Comparison of ENCODE assay signal across 1 cellular context in the genomic region with DNA sequence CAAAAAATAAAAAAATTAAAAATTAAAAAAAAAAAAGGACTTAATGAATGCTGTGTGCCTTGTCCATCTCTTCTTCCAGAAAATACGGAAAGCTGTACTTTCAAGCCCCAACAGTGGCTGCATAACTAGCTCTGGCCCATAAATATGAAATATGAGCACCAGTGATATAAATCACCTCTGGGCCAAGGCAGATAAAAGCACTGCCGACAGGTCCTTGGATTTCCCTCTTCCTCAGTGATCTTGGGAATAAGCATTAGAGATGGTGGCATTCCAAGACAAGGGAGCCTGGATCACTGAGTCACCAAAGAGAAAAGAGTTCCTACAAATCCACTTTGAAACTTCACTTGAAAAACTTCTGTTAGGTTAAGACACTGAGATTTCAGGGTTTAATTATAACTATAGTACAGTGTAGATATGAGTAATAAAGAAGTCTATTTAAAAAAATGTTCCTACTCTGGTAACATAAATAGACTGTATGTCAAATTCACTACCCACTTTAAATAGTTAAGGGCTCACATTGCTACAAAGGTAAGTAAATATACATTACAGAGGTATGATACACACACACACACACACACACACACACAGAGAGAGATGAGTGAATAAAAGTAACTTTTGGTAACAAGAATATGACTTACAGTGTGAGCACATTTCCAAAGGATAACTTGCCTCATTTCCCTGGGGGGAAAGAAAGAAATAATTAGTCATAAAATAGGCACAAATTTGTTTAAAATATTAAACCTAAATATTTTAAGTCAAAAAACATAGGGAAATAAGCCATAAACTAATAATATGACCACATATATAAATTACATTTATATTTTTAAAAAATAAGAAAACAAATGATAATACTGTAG.
TF ChIP-seq lines count a peak whose summit lies in the region.

No MANE protein-coding gene starts in this region.

TF ChIP-seq in GM23338, 12 proteins besides CTCF, POLR2A, EP300 and RAD21 (continued from another document):
- TF ChIP-seq JUNB (IDR thresholded peaks at IDR 0.05; ENCODE audit: unreplicated experiment) = no peak
- TF ChIP-seq EZH2 (IDR thresholded peaks at IDR 0.05; ENCODE audit: low read depth, unreplicated experiment) = no peak
- TF ChIP-seq, protein P1, sequence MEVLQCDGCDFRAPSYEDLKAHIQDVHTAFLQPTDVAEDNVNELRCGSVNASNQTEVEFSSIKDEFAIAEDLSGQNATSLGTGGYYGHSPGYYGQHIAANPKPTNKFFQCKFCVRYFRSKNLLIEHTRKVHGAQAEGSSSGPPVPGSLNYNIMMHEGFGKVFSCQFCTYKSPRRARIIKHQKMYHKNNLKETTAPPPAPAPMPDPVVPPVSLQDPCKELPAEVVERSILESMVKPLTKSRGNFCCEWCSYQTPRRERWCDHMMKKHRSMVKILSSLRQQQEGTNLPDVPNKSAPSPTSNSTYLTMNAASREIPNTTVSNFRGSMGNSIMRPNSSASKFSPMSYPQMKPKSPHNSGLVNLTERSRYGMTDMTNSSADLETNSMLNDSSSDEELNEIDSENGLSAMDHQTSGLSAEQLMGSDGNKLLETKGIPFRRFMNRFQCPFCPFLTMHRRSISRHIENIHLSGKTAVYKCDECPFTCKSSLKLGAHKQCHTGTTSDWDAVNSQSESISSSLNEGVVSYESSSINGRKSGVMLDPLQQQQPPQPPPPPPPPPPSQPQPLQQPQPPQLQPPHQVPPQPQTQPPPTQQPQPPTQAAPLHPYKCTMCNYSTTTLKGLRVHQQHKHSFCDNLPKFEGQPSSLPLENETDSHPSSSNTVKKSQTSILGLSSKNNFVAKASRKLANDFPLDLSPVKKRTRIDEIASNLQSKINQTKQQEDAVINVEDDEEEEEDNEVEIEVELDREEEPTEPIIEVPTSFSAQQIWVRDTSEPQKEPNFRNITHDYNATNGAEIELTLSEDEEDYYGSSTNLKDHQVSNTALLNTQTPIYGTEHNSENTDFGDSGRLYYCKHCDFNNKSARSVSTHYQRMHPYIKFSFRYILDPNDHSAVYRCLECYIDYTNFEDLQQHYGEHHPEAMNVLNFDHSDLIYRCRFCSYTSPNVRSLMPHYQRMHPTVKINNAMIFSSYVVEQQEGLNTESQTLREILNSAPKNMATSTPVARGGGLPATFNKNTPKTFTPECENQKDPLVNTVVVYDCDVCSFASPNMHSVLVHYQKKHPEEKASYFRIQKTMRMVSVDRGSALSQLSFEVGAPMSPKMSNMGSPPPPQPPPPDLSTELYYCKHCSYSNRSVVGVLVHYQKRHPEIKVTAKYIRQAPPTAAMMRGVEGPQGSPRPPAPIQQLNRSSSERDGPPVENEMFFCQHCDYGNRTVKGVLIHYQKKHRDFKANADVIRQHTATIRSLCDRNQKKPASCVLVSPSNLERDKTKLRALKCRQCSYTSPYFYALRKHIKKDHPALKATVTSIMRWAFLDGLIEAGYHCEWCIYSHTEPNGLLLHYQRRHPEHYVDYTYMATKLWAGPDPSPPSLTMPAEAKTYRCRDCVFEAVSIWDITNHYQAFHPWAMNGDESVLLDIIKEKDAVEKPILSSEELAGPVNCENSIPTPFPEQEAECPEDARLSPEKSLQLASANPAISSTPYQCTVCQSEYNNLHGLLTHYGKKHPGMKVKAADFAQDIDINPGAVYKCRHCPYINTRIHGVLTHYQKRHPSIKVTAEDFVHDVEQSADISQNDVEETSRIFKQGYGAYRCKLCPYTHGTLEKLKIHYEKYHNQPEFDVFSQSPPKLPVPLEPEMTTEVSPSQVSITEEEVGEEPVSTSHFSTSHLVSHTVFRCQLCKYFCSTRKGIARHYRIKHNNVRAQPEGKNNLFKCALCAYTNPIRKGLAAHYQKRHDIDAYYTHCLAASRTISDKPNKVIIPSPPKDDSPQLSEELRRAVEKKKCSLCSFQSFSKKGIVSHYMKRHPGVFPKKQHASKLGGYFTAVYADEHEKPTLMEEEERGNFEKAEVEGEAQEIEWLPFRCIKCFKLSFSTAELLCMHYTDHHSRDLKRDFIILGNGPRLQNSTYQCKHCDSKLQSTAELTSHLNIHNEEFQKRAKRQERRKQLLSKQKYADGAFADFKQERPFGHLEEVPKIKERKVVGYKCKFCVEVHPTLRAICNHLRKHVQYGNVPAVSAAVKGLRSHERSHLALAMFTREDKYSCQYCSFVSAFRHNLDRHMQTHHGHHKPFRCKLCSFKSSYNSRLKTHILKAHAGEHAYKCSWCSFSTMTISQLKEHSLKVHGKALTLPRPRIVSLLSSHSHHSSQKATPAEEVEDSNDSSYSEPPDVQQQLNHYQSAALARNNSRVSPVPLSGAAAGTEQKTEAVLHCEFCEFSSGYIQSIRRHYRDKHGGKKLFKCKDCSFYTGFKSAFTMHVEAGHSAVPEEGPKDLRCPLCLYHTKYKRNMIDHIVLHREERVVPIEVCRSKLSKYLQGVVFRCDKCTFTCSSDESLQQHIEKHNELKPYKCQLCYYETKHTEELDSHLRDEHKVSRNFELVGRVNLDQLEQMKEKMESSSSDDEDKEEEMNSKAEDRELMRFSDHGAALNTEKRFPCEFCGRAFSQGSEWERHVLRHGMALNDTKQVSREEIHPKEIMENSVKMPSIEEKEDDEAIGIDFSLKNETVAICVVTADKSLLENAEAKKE (CRISPR knock-in tag; IDR thresholded peaks at IDR 0.05) = no peak
- no peak for TF ChIP-seq NANOG (IDR thresholded peaks at IDR 0.05; ENCODE audit: borderline replicate concordance)
- no peak for TF ChIP-seq REST (IDR thresholded peaks at IDR 0.05; ENCODE audit: unreplicated experiment)
